Comparison of ENCODE assay signal across 10 cellular contexts in the genomic region with DNA sequence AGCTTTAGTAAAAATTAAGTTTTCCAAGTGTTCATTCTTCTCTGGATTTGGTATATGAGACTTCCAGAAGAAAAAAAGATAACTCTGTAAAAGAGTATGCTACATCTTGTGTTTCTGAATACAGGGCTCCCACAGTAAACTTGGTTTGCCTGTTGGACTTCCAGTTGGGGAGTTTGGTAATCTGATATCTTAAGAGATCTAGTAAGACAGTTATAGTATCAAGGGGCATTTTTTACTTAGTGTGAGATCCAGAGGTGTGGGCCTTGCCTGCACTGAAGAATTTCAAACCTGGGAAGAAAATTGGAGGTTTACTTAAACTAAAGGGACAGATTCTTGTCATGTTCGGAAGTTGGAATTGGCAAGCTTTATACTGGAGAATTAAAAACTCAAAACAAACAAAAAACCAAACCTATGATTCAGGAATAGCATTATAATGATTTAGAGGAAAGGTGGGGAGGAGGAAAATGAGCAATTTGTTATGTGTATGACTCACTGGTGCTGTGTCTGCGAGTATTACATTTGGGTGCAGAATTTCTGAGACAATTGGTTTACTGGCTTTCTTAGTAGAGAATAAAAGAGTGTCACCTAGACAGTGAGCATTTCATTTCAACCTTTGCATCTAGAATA. TPM values are rescaled to one million over a fixed set of nuclear protein-coding genes. Genes with fewer than 3 reads are reported as not detected.
DNase-seq lines count a peak whose midpoint lies in the region; ATAC-seq, FAIRE-seq and TF ChIP-seq lines count a peak whose summit lies in the region.
"Had no signal": no experiment of that assay in that cellular context is flagged by ENCODE, and none has a peak within 500 bp of the region (broad histone marks: within the 10 kb centered on the region; RNA-seq: fewer than 3 reads in every experiment).

No MANE protein-coding gene starts in this region.

- H2AFZ ChIP-seq in HepG2 (ENCODE audit: low read length) = no peak overlapping the region

- peaks cover 95% of the 10 kb centered on the region for H3K79me2 ChIP-seq in HepG2 (ENCODE audit: insufficient read depth, low read length)

- peaks cover 7% of the 10 kb centered on the region; the same call in 1 of the 2 replicates for H4K20me1 ChIP-seq in HepG2 (ENCODE audit: insufficient read depth, low read length)

- H3K27ac ChIP-seq in A549 (peak overlapping the region; percentile 34 to 68; a peak in 4 of 6 replicates), HepG2 (ENCODE audit: extremely low read length, insufficient read depth, low read length) (no peak overlapping the region)
- H3K27ac ChIP-seq: HL-60 had no signal

- in situ Hi-C loops in HepG2 (cut with HindIII; ENCODE audit: extremely low pct_ligation_motif_present, low pct_unique_long_range_greater_than_20kb) = loop anchor here (25.0 kb wide), 1 partner anchor 167 kb away; no protein-coding TSS in a partner anchor

- WGBS in A549 (ENCODE audit: missing lambda C conversion rate) = 4% methylated on average over 2 of the region's 2 CpGs
- WGBS in HepG2 (ENCODE audit: low lambda C conversion rate) = 87% methylated on average over 2 of the region's 2 CpGs

- no peak for FAIRE-seq in A549 (lab: Jason Lieb, UNC)
- peak; percentile 12 for FAIRE-seq in HepG2 (lab: Jason Lieb, UNC)
- FAIRE-seq: pancreas had no signal

- TF ChIP-seq CTCF in A549 (IDR thresholded peaks at IDR 0.05) (no peak), HepG2 (CRISPR knock-in tag; IDR thresholded peaks at IDR 0.05) (no peak)

- TF ChIP-seq EP300 in A549 (IDR thresholded peaks at IDR 0.05) (no peak), HepG2 (IDR thresholded peaks at IDR 0.05; ENCODE audit: low read depth in 2 of 2, low read length in 2 of 2) (no peak), HepG2 (CRISPR knock-in tag; IDR thresholded peaks at IDR 0.05; ENCODE audit: borderline replicate concordance) (no peak)

- CTCF ChIA-PET in A549 (lab: Yijun Ruan, JAX) = interaction anchor here (1.8 to 2.4 kb wide), 3 partner anchors 10 to 79 kb away, joined by 3 to 12 read pairs (median 10); no protein-coding TSS in a partner anchor
- CTCF ChIA-PET in HepG2 (lab: Yijun Ruan, JAX; ENCODE audit: low intra/inter-chr PET ratio, low total read pairs) = no interaction called here

- no peak overlapping the region for H3K9ac ChIP-seq in HepG2 (ENCODE audit: insufficient read depth, low read depth, low read length)

- H3K9me3 ChIP-seq in A549 = no peaks in the 10 kb centered on the region
- H3K9me3 ChIP-seq in HepG2 (ENCODE audit: low read length) = no peaks in the 10 kb centered on the region
- H3K9me3 ChIP-seq: pancreas had no signal

- TF ChIP-seq POLR2A in A549 (IDR thresholded peaks at IDR 0.05; ENCODE audit: low read length) = no peak
- no peak for TF ChIP-seq POLR2A in HepG2 (IDR thresholded peaks at IDR 0.05; ENCODE audit: insufficient read depth in 1 of 2, low read depth in 2 of 2, low read length in 2 of 2)

- H3K27me3 ChIP-seq in HepG2 (ENCODE audit: control insufficient read depth in 1 of 2, insufficient read depth in 2 of 2, low read length in 2 of 2) = no peaks in the 10 kb centered on the region
- H3K27me3 ChIP-seq: pancreas had no signal

- no TSS peak for BruUV-seq in HepG2 (replicated peaks; lab: Mats Ljungman, UMichigan)

- DNase-seq in A549 (ENCODE audit: low read depth in 1 of 2, low spot score in 1 of 2) = peak in 1 of 2 experiments; percentile 37
- peak; percentile 26 for DNase-seq in HT-29 (ENCODE audit: low spot score)
- peak; percentile 74 for DNase-seq in astrocyte of the hippocampus (ENCODE audit: low read depth, low spot score)
- no peak for DNase-seq in HepG2 (ENCODE audit: low spot score)
- no peak for DNase-seq in hepatic stellate cell (ENCODE audit: low spot score)
- DNase-seq in iPS-NIHi11 (ENCODE audit: low spot score) = no peak
- no peak for DNase-seq in stimulated activated CD4-positive, alpha-beta T cell treated with anti-CD3 and anti-CD28 coated beads, Interleukin-4, amount 100 ng/mL, for 4 hours
- DNase-seq: pancreas had no signal

- H3K4me3 ChIP-seq in A549 (no peak overlapping the region), HepG2 (replicated peaks in 1 of 3; ENCODE audit: insufficient read depth in 1 of 3, low read depth in 2 of 3, low read length in 3 of 3) (no peak overlapping the region)
- H3K4me3 ChIP-seq: pancreas had no signal

- POLR2A ChIA-PET in A549 (lab: Yijun Ruan, JAX) (interaction anchor here (0.6 to 0.8 kb wide), 3 partner anchors 8 to 59 kb away, joined by 3 to 4 read pairs (median 3); a partner anchor contains a TSS), HepG2 (lab: Yijun Ruan, JAX) (no interaction called here)

- no peak for TF ChIP-seq RAD21 in A549 (conservative IDR thresholded peaks at IDR 0.05 in 1 of 2, IDR thresholded peaks at IDR 0.05 in 1 of 2)
- no peak for TF ChIP-seq RAD21 in HepG2 (CRISPR knock-in tag; IDR thresholded peaks at IDR 0.05)

- H3K4me1 ChIP-seq in A549 = peaks cover 55% of the 10 kb centered on the region
- H3K4me1 ChIP-seq in HepG2 (ENCODE audit: insufficient read depth, low read length) = peaks cover 97% of the 10 kb centered on the region

- peak; percentile 51 to 68; a peak in 3 of 6 replicates for ATAC-seq in A549
- ATAC-seq in HepG2 = no peak
- no peak for ATAC-seq in HG03457 (IDR thresholded peaks at IDR 0.05; ENCODE audit: unreplicated experiment)

- intact Hi-C loops in HepG2 (cut with micrococcal nuclease; ENCODE audit: unreplicated experiment) = no loop called here

- H3K4me2 ChIP-seq in A549 (peak overlapping the region; percentile 70), HepG2 (ENCODE audit: low read depth, low read length) (no peak overlapping the region)

- H3K36me3 ChIP-seq in HepG2 (replicated peaks in 1 of 2; ENCODE audit: control insufficient read depth in 1 of 2, insufficient read depth in 2 of 2, low read length in 2 of 2) = no peaks in the 10 kb centered on the region
- H3K36me3 ChIP-seq: pancreas had no signal

TF ChIP-seq in A549, 52 proteins besides CTCF, POLR2A, EP300 and RAD21:
- TF ChIP-seq CBX8 (IDR thresholded peaks at IDR 0.05) (no peak), FOSL2 (IDR thresholded peaks at IDR 0.05) (peak; percentile 76), FOSL2 (CRISPR knock-in tag; IDR thresholded peaks at IDR 0.05) (peak; percentile 75), EHMT2 (IDR thresholded peaks at IDR 0.05; ENCODE audit: low read depth) (no peak), JUNB (IDR thresholded peaks at IDR 0.05) (peak; percentile 65)

TF ChIP-seq in HepG2, 621 proteins besides CTCF, POLR2A, EP300 and RAD21 (continues in another document):
- TF ChIP-seq, protein P1, sequence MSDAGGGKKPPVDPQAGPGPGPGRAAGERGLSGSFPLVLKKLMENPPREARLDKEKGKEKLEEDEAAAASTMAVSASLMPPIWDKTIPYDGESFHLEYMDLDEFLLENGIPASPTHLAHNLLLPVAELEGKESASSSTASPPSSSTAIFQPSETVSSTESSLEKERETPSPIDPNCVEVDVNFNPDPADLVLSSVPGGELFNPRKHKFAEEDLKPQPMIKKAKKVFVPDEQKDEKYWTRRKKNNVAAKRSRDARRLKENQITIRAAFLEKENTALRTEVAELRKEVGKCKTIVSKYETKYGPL (CRISPR knock-in tag; IDR thresholded peaks at IDR 0.05) = no peak
- no peak for TF ChIP-seq DNMT1 (CRISPR knock-in tag; IDR thresholded peaks at IDR 0.05)
- TF ChIP-seq EHMT2 (IDR thresholded peaks at IDR 0.05; ENCODE audit: borderline replicate concordance, low read depth, low read length) = no peak
- TF ChIP-seq DMAP1 (CRISPR knock-in tag; IDR thresholded peaks at IDR 0.05) = no peak

RNA-seq across cellular contexts. Expression of a gene that starts 58.9 kb away (rescaled TPM):
- 5.3 and 7.7 TPM in 2 replicates for polyA plus RNA-seq in A549 (2011; rRNA removed)
- polyA plus RNA-seq in A549 (2012; cell fraction: cytosol; rRNA removed) = 1.3 and 2.4 TPM in 2 replicates
- 1.7 and 3.0 TPM in 2 replicates for polyA plus RNA-seq in A549 (2012; cell fraction: nucleus; rRNA removed)
- polyA plus RNA-seq in A549 (2017; fragmentation: RNase III; extraction: RNeasy Plus Mini Kit Qiagen cat#74134 plus additional on column Dnase treatment) = 4.4 to 5.6 TPM (median 4.9 TPM) in 3 replicates
- polyA minus RNA-seq in A549 (2011; rRNA and poly(A)+ RNA removed) = 9.4 and 10.1 TPM in 2 replicates
- total RNA-seq in HT-29 (2014; rRNA removed; shearing (Covaris generic)) = 1.4 and 3.2 TPM in 2 replicates
- 9.0 and 11.8 TPM in 2 replicates for total RNA-seq in HepG2 (2016; rRNA removed; fragmentation: Illumina TruSeq; extraction: Trizol)
- total RNA-seq in HepG2 (2016; cell fraction: cytosol; rRNA removed; fragmentation: Illumina TruSeq; extraction: Trizol; ENCODE audit: low read depth) = 8.1 and 9.0 TPM in 2 replicates
- 10.5 and 11.3 TPM in 2 replicates for total RNA-seq in HepG2 (2016; cell fraction: insoluble cytoplasmic fraction; rRNA removed; fragmentation: Illumina TruSeq; extraction: Trizol)
- 10.1 and 11.3 TPM in 2 replicates for total RNA-seq in HepG2 (2016; cell fraction: membrane; rRNA removed; fragmentation: Illumina TruSeq; extraction: Trizol)
- 30.1 and 34.2 TPM in 2 replicates for total RNA-seq in HepG2 (2016; cell fraction: nucleus; rRNA removed; fragmentation: Illumina TruSeq; extraction: Trizol)
- 4.8 and 6.7 TPM in 2 replicates for polyA plus RNA-seq in HepG2 (2011; rRNA removed)
- polyA plus RNA-seq in HepG2 (2011; cell fraction: cytosol; rRNA removed) = 3.2 and 4.8 TPM in 2 replicates
- 3.9 and 4.0 TPM in 2 replicates for polyA plus RNA-seq in HepG2 (2011; cell fraction: nucleus; rRNA removed)
- polyA plus RNA-seq in HepG2 (2012) = 5.1 and 6.6 TPM in 2 replicates
- polyA plus RNA-seq in HepG2 (2016; cell fraction: cytosol; fragmentation: Illumina TruSeq; extraction: Trizol; ENCODE audit: low read depth) = 3.7 and 4.0 TPM in 2 replicates
- 5.0 and 5.8 TPM in 2 replicates for polyA plus RNA-seq in HepG2 (2016; cell fraction: insoluble cytoplasmic fraction; fragmentation: Illumina TruSeq; extraction: Trizol; ENCODE audit: low read depth)
- 5.0 TPM in 2 replicates for polyA plus RNA-seq in HepG2 (2016; cell fraction: membrane; fragmentation: Illumina TruSeq; extraction: Trizol; ENCODE audit: low read depth)
- polyA plus RNA-seq in HepG2 (2016; cell fraction: nucleus; fragmentation: Illumina TruSeq; extraction: Trizol; ENCODE audit: insufficient read depth, low read depth) = 4.6 and 4.8 TPM in 2 replicates
- polyA minus RNA-seq in HepG2 (2011; rRNA and poly(A)+ RNA removed; ENCODE audit: low replicate concordance) = 11.5 and 14.4 TPM in 2 replicates
- polyA minus RNA-seq in HepG2 (2011; cell fraction: cytosol; rRNA and poly(A)+ RNA removed) = 2.4 and 2.8 TPM in 2 replicates
- polyA minus RNA-seq in HepG2 (2011; cell fraction: nucleus; rRNA and poly(A)+ RNA removed) = 34.6 and 36.6 TPM in 2 replicates

Comparison
In these comparisons a context has a peak if more than half of its experiments do, and no peak if none do; other contexts are left out.
1. ATAC-seq: peak in A549 (2 of 2); none in HepG2 (single experiment) and HG03457 (single experiment).
2. DNase-seq: peak in HT-29 (single experiment) and astrocyte of the hippocampus (single experiment); none in HepG2 (single experiment), hepatic stellate cell (single experiment), iPS-NIHi11 (single experiment) and stimulated activated CD4-positive, alpha-beta T cell treated with anti-CD3 and anti-CD28 coated beads, Interleukin-4, amount 100 ng/mL, for 4 hours (0 of 2).